Comparison of ENCODE assay signal across 11 cellular contexts in genomic region chr12:47391566-47391965, GRCh38.
DNase-seq lines count a peak whose midpoint lies in the region; ATAC-seq and TF ChIP-seq lines count a peak whose summit lies in the region.
"Had no signal": no experiment of that assay in that cellular context is flagged by ENCODE, and none has a peak within 500 bp of the region (broad histone marks: within the 10 kb centered on the region; RNA-seq: fewer than 3 reads in every experiment).

No MANE protein-coding gene starts in this region.

- no peaks in the 10 kb centered on the region for H3K27me3 ChIP-seq in OCI-LY1 (ENCODE audit: insufficient read depth, low read length)
- no peaks in the 10 kb centered on the region for H3K27me3 ChIP-seq in effector memory CD4-positive, alpha-beta T cell (replicated peaks; ENCODE audit: control insufficient read depth, insufficient read depth, low read length, poor library complexity, severe bottlenecking)
- H3K27me3 ChIP-seq in BE2C, result no peaks in the 10 kb centered on the region
- H3K27me3 ChIP-seq: pancreas, suprapubic skin had no signal

- peak overlapping the region; percentile 23 for H3K4me2 ChIP-seq in OCI-LY1 (ENCODE audit: low read length)

- no peaks in the 10 kb centered on the region for H3F3A ChIP-seq in OCI-LY1 (ENCODE audit: insufficient read depth, low read length)

- no peaks in the 10 kb centered on the region for H3K9me2 ChIP-seq in OCI-LY1 (ENCODE audit: low read depth, low read length)

- H3K9me3 ChIP-seq in OCI-LY1 (ENCODE audit: low read length) (no peaks in the 10 kb centered on the region), BE2C (no peaks in the 10 kb centered on the region)
- H3K9me3 ChIP-seq in effector memory CD4-positive, alpha-beta T cell (ENCODE audit: control insufficient read depth, low read length), result no peaks in the 10 kb centered on the region
- H3K9me3 ChIP-seq: pancreas, suprapubic skin had no signal

- H3K4me3 ChIP-seq in OCI-LY1 (ENCODE audit: low read depth, low read length, poor library complexity, severe bottlenecking) (no peak overlapping the region), BE2C (ENCODE audit: low read depth, low read length) (no peak overlapping the region)
- H3K4me3 ChIP-seq in effector memory CD4-positive, alpha-beta T cell (ENCODE audit: insufficient read depth, low read depth, low read length, poor library complexity, severe bottlenecking), result no peak overlapping the region
- H3K4me3 ChIP-seq: pancreas, suprapubic skin had no signal

- no peaks in the 10 kb centered on the region for H4K20me1 ChIP-seq in OCI-LY1 (ENCODE audit: insufficient read depth, low read length)

- peak overlapping the region; percentile 87 for H3K27ac ChIP-seq in OCI-LY1 (ENCODE audit: low read depth, low read length, poor library complexity, severe bottlenecking)
- peak overlapping the region; percentile 58 for H3K27ac ChIP-seq in effector memory CD4-positive, alpha-beta T cell (ENCODE audit: insufficient read depth, low read length, poor library complexity, severe bottlenecking)
- H3K27ac ChIP-seq: pancreas, suprapubic skin had no signal

- peak; percentile 83 for DNase-seq in activated CD8-positive, alpha-beta memory T cell treated with anti-CD3 and anti-CD28 coated beads, Interleukin-2, amount 50 U/mL, for 48 hours
- DNase-seq in effector memory CD4-positive, alpha-beta T cell, result peak; percentile 40 to 62 (median 53)
- DNase-seq in stimulated activated CD8-positive, alpha-beta memory T cell treated with anti-CD3 and anti-CD28 coated beads, Interleukin-2, amount 100 ng/mL, for 48 hours (ENCODE audit: low read depth in 2 of 2), result peak; percentile 52 to 64
- DNase-seq in DMS79 (lab: John Stamatoyannopoulos, UW) (no peak), BE2C (no peak)
- DNase-seq: NCI-H510A, pancreas had no signal

- H3K4me1 ChIP-seq in OCI-LY1 (ENCODE audit: insufficient read depth, low read length, severe bottlenecking) (peaks cover 60% of the 10 kb centered on the region), BE2C (no peaks in the 10 kb centered on the region)
- peaks cover 24% of the 10 kb centered on the region for H3K4me1 ChIP-seq in effector memory CD4-positive, alpha-beta T cell (ENCODE audit: control insufficient read depth, insufficient read depth, low read length, poor library complexity, severe bottlenecking)
- H3K4me1 ChIP-seq: pancreas had no signal

- H3K79me2 ChIP-seq in OCI-LY1 (ENCODE audit: insufficient read depth, low read length), result no peaks in the 10 kb centered on the region

- no peak for TF ChIP-seq CTCF in OCI-LY1 (IDR thresholded peaks at IDR 0.05; ENCODE audit: low read length)
- TF ChIP-seq CTCF in BE2C (IDR thresholded peaks at IDR 0.05; ENCODE audit: low read depth, low read length), result no peak

- ATAC-seq in GM18861 (IDR thresholded peaks at IDR 0.05; ENCODE audit: unreplicated experiment), result no peak
- ATAC-seq in GM21367 (IDR thresholded peaks at IDR 0.05; ENCODE audit: unreplicated experiment), result no peak

- H3K9ac ChIP-seq in OCI-LY1 (ENCODE audit: low read length), result peak overlapping the region; percentile 48

- H3K36me3 ChIP-seq in OCI-LY1 (ENCODE audit: insufficient read depth, low read length), result no peaks in the 10 kb centered on the region
- H3K36me3 ChIP-seq in effector memory CD4-positive, alpha-beta T cell (ENCODE audit: control insufficient read depth, insufficient read depth, low read length), result no peaks in the 10 kb centered on the region
- no peaks in the 10 kb centered on the region for H3K36me3 ChIP-seq in BE2C
- H3K36me3 ChIP-seq: pancreas, suprapubic skin had no signal

- H2AFZ ChIP-seq in OCI-LY1 (ENCODE audit: low read length), result peak overlapping the region; percentile 13; the same call in 1 of the 2 replicates

Comparison
In these comparisons a context has a peak if more than half of its experiments do, and no peak if none do; other contexts are left out.
1. DNase-seq: peak in activated CD8-positive, alpha-beta memory T cell treated with anti-CD3 and anti-CD28 coated beads, Interleukin-2, amount 50 U/mL, for 48 hours (single experiment), effector memory CD4-positive, alpha-beta T cell (3 of 3) and stimulated activated CD8-positive, alpha-beta memory T cell treated with anti-CD3 and anti-CD28 coated beads, Interleukin-2, amount 100 ng/mL, for 48 hours (2 of 2); none in DMS79 (single experiment) and BE2C (single experiment).